Comparison of ENCODE assay signal across 11 cellular contexts in the genomic region with DNA sequence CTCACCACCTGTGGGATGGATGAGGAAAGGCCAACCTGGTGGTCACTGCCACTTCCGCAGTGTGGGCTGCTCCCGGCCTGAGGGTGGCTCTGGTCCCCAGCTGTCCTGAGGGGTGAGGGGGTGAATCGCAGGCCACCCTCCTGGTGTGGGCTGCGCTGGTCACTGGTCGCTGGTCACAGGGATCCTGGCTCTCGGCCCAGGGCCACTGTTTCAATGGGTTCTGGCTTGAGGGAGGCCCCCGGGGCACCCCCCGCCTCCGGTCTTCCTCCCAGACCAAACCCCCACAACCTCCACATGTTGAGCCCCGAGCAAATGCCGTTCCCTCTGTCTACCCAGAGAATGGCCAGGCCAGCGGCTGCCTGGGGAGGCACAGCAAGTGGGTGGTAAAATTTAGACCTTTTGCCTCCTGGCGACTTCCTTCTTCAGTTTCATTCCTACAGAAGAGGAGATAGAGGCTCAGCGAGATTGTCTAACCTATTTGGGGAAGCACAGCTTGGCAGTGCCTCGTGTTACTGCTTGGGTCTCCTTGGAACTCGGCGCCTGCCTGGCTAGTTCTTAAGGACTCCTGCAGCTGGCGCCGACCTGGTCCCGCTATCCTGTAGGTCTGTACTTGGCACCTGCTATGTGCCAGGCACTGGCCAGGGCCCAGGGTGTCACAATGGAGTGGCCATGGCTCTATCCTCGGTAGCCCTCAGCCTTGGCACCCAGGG. TPM values are rescaled to one million over a fixed set of nuclear protein-coding genes. Genes with fewer than 3 reads are reported as not detected.
DNase-seq lines count a peak whose midpoint lies in the region; ATAC-seq lines count a peak whose summit lies in the region.
"Had no signal": no experiment of that assay in that cellular context is flagged by ENCODE, and none has a peak within 500 bp of the region (broad histone marks: within the 10 kb centered on the region; RNA-seq: fewer than 3 reads in every experiment).

No MANE protein-coding gene starts in this region.

- H3K36me3 ChIP-seq in HUES6 (ENCODE audit: control insufficient read depth, insufficient read depth, low read length), result no peaks in the 10 kb centered on the region

- no peaks in the 10 kb centered on the region for H3K27me3 ChIP-seq in HUES6 (ENCODE audit: control insufficient read depth, insufficient read depth, low read length)

- ATAC-seq in left lobe of liver (peak; percentile 20), HG03139 (IDR thresholded peaks at IDR 0.05; ENCODE audit: unreplicated experiment) (no peak)
- no peak for ATAC-seq in stimulated activated effector memory CD8-positive, alpha-beta T cell treated with anti-CD3 and anti-CD28 coated beads, Interleukin-12 subunit alpha, Interleukin-12 subunit beta, amount 100 ng/mL, for 72 hours

- H3K27ac ChIP-seq in HUES6 (ENCODE audit: low read depth, low read length) (peak overlapping the region; percentile 50; the same call in 1 of the 2 replicates), angular gyrus (ENCODE audit: low read depth, low read length) (peak overlapping the region; percentile 44)

- H3K4me1 Mint-ChIP-seq in stimulated activated effector memory CD8-positive, alpha-beta T cell treated with anti-CD3 and anti-CD28 coated beads, Interleukin-12 subunit alpha, Interleukin-12 subunit beta, amount 100 ng/mL, for 72 hours, result peaks cover 35% of the 10 kb centered on the region

- no peak overlapping the region for H3K4me3 ChIP-seq in HUES6 (ENCODE audit: low read depth, low read length)

- no peaks in the 10 kb centered on the region for H3K36me3 Mint-ChIP-seq in stimulated activated effector memory CD8-positive, alpha-beta T cell treated with anti-CD3 and anti-CD28 coated beads, Interleukin-12 subunit alpha, Interleukin-12 subunit beta, amount 100 ng/mL, for 72 hours

- H3K9me3 ChIP-seq in HUES6 (ENCODE audit: control insufficient read depth, insufficient read depth, low read depth, low read length), result no peaks in the 10 kb centered on the region

- H3K27ac Mint-ChIP-seq in stimulated activated effector memory CD8-positive, alpha-beta T cell treated with anti-CD3 and anti-CD28 coated beads, Interleukin-12 subunit alpha, Interleukin-12 subunit beta, amount 100 ng/mL, for 72 hours, result peak overlapping the region; percentile 76
- H3K27ac Mint-ChIP-seq: activated T-helper 2 cell treated with anti-CD3 and anti-CD28 coated beads, Interferon-gamma antibody, Interleukin-2, Interleukin-4, amounts not matched to agents 10 μg/mL and 5 μg/mL and 100 μg/mL, durations not matched to agents 14 hours and 24 hours and 36 hours had no signal

- H3K9me3 Mint-ChIP-seq in stimulated activated effector memory CD8-positive, alpha-beta T cell treated with anti-CD3 and anti-CD28 coated beads, Interleukin-12 subunit alpha, Interleukin-12 subunit beta, amount 100 ng/mL, for 72 hours, result no peaks in the 10 kb centered on the region
- H3K9me3 Mint-ChIP-seq: activated T-helper 2 cell treated with anti-CD3 and anti-CD28 coated beads, Interferon-gamma antibody, Interleukin-2, Interleukin-4, amounts not matched to agents 10 μg/mL and 5 μg/mL and 100 μg/mL, durations not matched to agents 14 hours and 24 hours and 36 hours had no signal

- H3K4me3 Mint-ChIP-seq in stimulated activated effector memory CD8-positive, alpha-beta T cell treated with anti-CD3 and anti-CD28 coated beads, Interleukin-12 subunit alpha, Interleukin-12 subunit beta, amount 100 ng/mL, for 72 hours, result no peak overlapping the region

- peak; percentile 84 for DNase-seq in left lobe of liver (ENCODE audit: low spot score)
- DNase-seq in stimulated activated effector memory CD8-positive, alpha-beta T cell treated with anti-CD3 and anti-CD28 coated beads, Interleukin-12 subunit alpha, Interleukin-12 subunit beta, amount 100 ng/mL, for 72 hours (ENCODE audit: low spot score in 2 of 2), result no peak
- no peak for DNase-seq in stimulated activated CD4-positive, alpha-beta T cell treated with anti-CD3 and anti-CD28 coated beads, Interleukin-15, amount 100 ng/mL, for 24 hours
- DNase-seq in AG08396 (ENCODE audit: low spot score), result no peak
- DNase-seq in GM03348 (ENCODE audit: low spot score), result no peak
- DNase-seq: erythroblast, NCI-H1105 treated with DMSO at 0.1 percent for 48 hours had no signal

- peaks cover 27% of the 10 kb centered on the region for H3K4me1 ChIP-seq in HUES6 (ENCODE audit: control insufficient read depth, insufficient read depth, low read length)

- no peak overlapping the region for H3K9ac ChIP-seq in HUES6 (ENCODE audit: low read length)

RNA-seq across cellular contexts. Expression of gene RXRA, which starts 48.2 kb away (rescaled TPM):
- 163 TPM for total RNA-seq in left lobe of liver
